ENCODE assay signal across 8 cellular contexts in the genomic region with DNA sequence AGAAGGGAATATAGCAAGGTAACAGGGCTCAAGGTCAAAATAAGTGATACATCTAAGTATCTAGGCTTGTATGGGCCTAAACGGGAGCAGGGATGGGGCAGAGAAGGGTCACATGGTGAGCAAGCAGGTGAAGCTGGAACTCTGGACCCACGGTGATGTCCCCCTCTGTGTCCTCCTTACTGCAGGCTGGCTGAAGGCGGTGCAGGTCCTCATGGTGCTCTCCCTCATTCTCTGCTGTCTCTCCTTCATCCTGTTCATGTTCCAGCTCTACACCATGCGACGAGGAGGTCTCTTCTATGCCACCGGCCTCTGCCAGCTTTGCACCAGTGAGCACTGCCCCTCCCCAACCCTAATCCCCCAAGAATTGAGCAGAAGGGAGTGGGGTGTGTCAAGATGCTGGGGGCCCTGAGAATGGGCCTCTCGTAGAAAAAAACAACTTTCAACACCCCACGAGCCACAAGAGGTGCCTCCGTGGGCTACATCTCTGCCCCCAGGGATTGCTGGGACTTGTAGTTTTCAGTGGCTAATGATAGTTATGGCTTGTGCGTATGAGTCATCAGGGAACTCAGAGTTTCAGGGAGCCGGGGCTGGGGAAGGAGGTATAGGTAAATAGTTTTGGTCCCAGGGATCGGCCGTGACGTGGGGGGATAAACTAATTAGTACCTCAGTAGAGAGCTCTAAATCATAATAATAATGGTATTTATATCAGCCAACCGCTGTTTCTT. TPM values are rescaled to one million over a fixed set of nuclear protein-coding genes. Genes with fewer than 3 reads are reported as not detected.
DNase-seq lines count a peak whose midpoint lies in the region; ATAC-seq, FAIRE-seq and TF ChIP-seq lines count a peak whose summit lies in the region.

No MANE protein-coding gene starts in this region.

- peak overlapping the region; percentile 70 for H3K4me3 Mint-ChIP-seq in activated T-cell treated with anti-CD3 and anti-CD28 coated beads, Interleukin-2, amount 50 U/mL, for 4 hours

- peak overlapping the region in 1 of 2 experiments; percentile 68; a peak in 1 of 4 replicates for H3K4me3 ChIP-seq in DND-41 (ENCODE audit: low read depth in 1 of 2, low read length in 2 of 2)
- H3K4me3 ChIP-seq in MM.1S (ENCODE audit: low read length): peak overlapping the region; percentile 54

- H4K20me1 ChIP-seq in DND-41 (ENCODE audit: insufficient read depth, low read length) (no peaks in the 10 kb centered on the region), MM.1S (ENCODE audit: insufficient read depth, low read length) (no peaks in the 10 kb centered on the region)

- peaks cover 61% of the 10 kb centered on the region for H3K4me1 ChIP-seq in DND-41 (ENCODE audit: insufficient read depth, low read length)
- peaks cover 24% of the 10 kb centered on the region; the same call in 1 of the 2 replicates for H3K4me1 ChIP-seq in MM.1S (ENCODE audit: low read length)

- H3K36me3 ChIP-seq in DND-41 (ENCODE audit: insufficient read depth, low read length) (no peaks in the 10 kb centered on the region), MM.1S (replicated peaks; ENCODE audit: insufficient read depth, low read length) (no peaks in the 10 kb centered on the region)

- H3K4me1 Mint-ChIP-seq in activated T-cell treated with anti-CD3 and anti-CD28 coated beads, Interleukin-2, amount 50 U/mL, for 4 hours (ENCODE audit: low read depth): peaks cover 82% of the 10 kb centered on the region

- FAIRE-seq in HTR-8/SVneo (lab: Jason Lieb, UNC): no peak

- no peak for ATAC-seq in DND-41 (ENCODE audit: insufficient read depth, low read depth)
- no peak for ATAC-seq in activated T-cell treated with anti-CD3 and anti-CD28 coated beads, Interleukin-2, amount 50 U/mL, for 4 hours
- ATAC-seq in HG03159 (IDR thresholded peaks at IDR 0.05; ENCODE audit: unreplicated experiment): no peak

- H3K9me3 ChIP-seq in DND-41 (ENCODE audit: insufficient read depth, low read length, severe bottlenecking): no peaks in the 10 kb centered on the region
- H3K9me3 ChIP-seq in MM.1S (replicated peaks; ENCODE audit: insufficient read depth, low read length): no peaks in the 10 kb centered on the region

- H2AFZ ChIP-seq in DND-41 (ENCODE audit: low read depth, low read length): peak overlapping the region; percentile 65
- H2AFZ ChIP-seq in MM.1S (ENCODE audit: low read length): peak overlapping the region; percentile 73

- no peaks in the 10 kb centered on the region for H3K27me3 Mint-ChIP-seq in activated T-cell treated with anti-CD3 and anti-CD28 coated beads, Interleukin-2, amount 50 U/mL, for 4 hours (ENCODE audit: low read depth)

- peak overlapping the region; percentile 73 for H3K4me2 ChIP-seq in DND-41 (ENCODE audit: insufficient read depth, low read length)
- H3K4me2 ChIP-seq in MM.1S (ENCODE audit: low read depth, low read length): peak overlapping the region; percentile 95

- peak overlapping the region; percentile 66 for H3K27ac ChIP-seq in DND-41 (ENCODE audit: low read length)
- peak overlapping the region; percentile 81; the same call in 1 of the 2 replicates for H3K27ac ChIP-seq in MM.1S (ENCODE audit: low read length)

- H3K79me2 ChIP-seq in DND-41 (ENCODE audit: insufficient read depth, low read length) (no peaks in the 10 kb centered on the region; the same call in 1 of the 2 replicates), MM.1S (ENCODE audit: low read length) (0 out of 2 replicates have a peak, but pooled peaks cover 2% of the 10 kb centered on the region)

- no peaks in the 10 kb centered on the region for H3K9me2 ChIP-seq in MM.1S (replicated peaks; ENCODE audit: insufficient read depth, low read length)

- H3K9me3 Mint-ChIP-seq in activated T-cell treated with anti-CD3 and anti-CD28 coated beads, Interleukin-2, amount 50 U/mL, for 4 hours: no peaks in the 10 kb centered on the region

- TF ChIP-seq CTCF in DND-41 (IDR thresholded peaks at IDR 0.05; ENCODE audit: borderline replicate concordance, extremely low read depth, low read length, poor library complexity, severe bottlenecking) (no peak), MM.1S (IDR thresholded peaks at IDR 0.05; ENCODE audit: low read length) (no peak)

- H3K9ac ChIP-seq in DND-41 (ENCODE audit: low read depth, low read length): peak overlapping the region; percentile 76
- peak overlapping the region; percentile 44; the same call in 1 of the 2 replicates for H3K9ac ChIP-seq in MM.1S (ENCODE audit: low read length)

- peaks cover 15% of the 10 kb centered on the region for H3K36me3 Mint-ChIP-seq in activated T-cell treated with anti-CD3 and anti-CD28 coated beads, Interleukin-2, amount 50 U/mL, for 4 hours (ENCODE audit: insufficient read depth)

- H3K27me3 ChIP-seq in DND-41 (ENCODE audit: insufficient read depth, low read length, poor library complexity) (no peaks in the 10 kb centered on the region), MM.1S (replicated peaks; ENCODE audit: insufficient read depth, low read length) (no peaks in the 10 kb centered on the region)

- H3F3A ChIP-seq in MM.1S (ENCODE audit: insufficient read depth, low read length): peaks cover 37% of the 10 kb centered on the region

- DNase-seq in DND-41: peak; percentile 27
- DNase-seq in MM.1S: peak; percentile 39
- peak; percentile 25 for DNase-seq in activated T-cell treated with anti-CD3 and anti-CD28 coated beads, Interleukin-2, amount 50 U/mL, for 4 hours
- DNase-seq in glomerular visceral epithelial cell (ENCODE audit: extremely low spot score): peak; percentile 38
- peak; percentile 16 for DNase-seq in stimulated activated CD8-positive, alpha-beta memory T cell treated with anti-CD3 and anti-CD28 coated beads, Interleukin-4, amount 100 ng/mL, for 24 hours (ENCODE audit: low read depth)
- no peak for DNase-seq in HTR-8/SVneo (ENCODE audit: insufficient read length, low spot score)
- no peak for DNase-seq in NCI-H446 treated with DMSO at 0.1 percent for 48 hours (lab: John Stamatoyannopoulos, UW)

RNA-seq across cellular contexts. Expression of gene EMP3, which starts 4.0 kb away (rescaled TPM):
- 100 to 1,000 TPM; 187 to 207 (median 196) TPM for total RNA-seq in activated T-cell treated with anti-CD3 and anti-CD28 coated beads, Interleukin-2, amount 50 U/mL, for 4 hours

RNA-seq across cellular contexts. Expression of gene TMEM143, which starts 34.4 kb away (rescaled TPM):
- total RNA-seq in activated T-cell treated with anti-CD3 and anti-CD28 coated beads, Interleukin-2, amount 50 U/mL, for 4 hours: 1 to 10 TPM; 5.2 to 6.4 (median 5.6) TPM

RNA-seq across cellular contexts. Expression of gene SYNGR4, which starts 34.8 kb away (rescaled TPM):
- total RNA-seq in activated T-cell treated with anti-CD3 and anti-CD28 coated beads, Interleukin-2, amount 50 U/mL, for 4 hours: not detected

RNA-seq across cellular contexts. Expression of gene ZNF114, which starts 59.4 kb away (rescaled TPM):
- under 1 TPM in 2 of 3 donors, not detected in 1; 0.10 to 0.18 TPM for total RNA-seq in activated T-cell treated with anti-CD3 and anti-CD28 coated beads, Interleukin-2, amount 50 U/mL, for 4 hours

Comparison
In these comparisons a context has a peak if more than half of its experiments do, and no peak if none do; other contexts are left out.
1. DNase-seq: peak in DND-41 (single experiment), MM.1S (single experiment), activated T-cell treated with anti-CD3 and anti-CD28 coated beads, Interleukin-2, amount 50 U/mL, for 4 hours (single experiment), glomerular visceral epithelial cell (single experiment) and stimulated activated CD8-positive, alpha-beta memory T cell treated with anti-CD3 and anti-CD28 coated beads, Interleukin-4, amount 100 ng/mL, for 24 hours (single experiment); none in HTR-8/SVneo (single experiment) and NCI-H446 treated with DMSO at 0.1 percent for 48 hours (single experiment).